21 cellular contexts compared by ENCODE assay signal in genomic region chr2:19671311-19671710, GRCh38.
"Had no signal": no experiment of that assay in that cellular context is flagged by ENCODE, and none has a peak within 500 bp of the region (broad histone marks: within the 10 kb centered on the region; RNA-seq: fewer than 3 reads in every experiment).

No MANE protein-coding gene starts in this region.

- H3K27ac ChIP-seq: epithelial cell of prostate, esophagus squamous epithelium, gastrocnemius medialis, heart right ventricle, left lung, lower lobe of right lung had no signal

- H3K4me3 ChIP-seq: esophagus squamous epithelium, gastrocnemius medialis, heart right ventricle, left lung, lower lobe of right lung had no signal

- DNase-seq: cortex of kidney; effector memory CD4-positive, alpha-beta T cell; erythroblast; esophagus squamous epithelium; foreskin fibroblast; foreskin melanocyte; gastrocnemius medialis; glutamatergic neuron; head of caudate nucleus; heart right ventricle; hippocampal formation; left cardiac atrium; left lung; left ventricle myocardium superior; lower lobe of right lung; mesendoderm; midbrain; naive thymus-derived CD4-positive, alpha-beta T cell had no signal

- H3K27ac Mint-ChIP-seq: dendritic cell treated with granulocyte-macrophage colony-stimulating factor and Interleukin-4, amounts not matched to agents 40 ng/mL and 50 ng/mL, for 4 days; naive thymus-derived CD4-positive, alpha-beta T cell had no signal

- H3K9me3 ChIP-seq: esophagus squamous epithelium, gastrocnemius medialis, heart right ventricle, left lung, lower lobe of right lung had no signal

- H3K36me3 Mint-ChIP-seq: naive thymus-derived CD4-positive, alpha-beta T cell had no signal

- H3K36me3 ChIP-seq: esophagus squamous epithelium, gastrocnemius medialis, heart right ventricle, left lung, lower lobe of right lung had no signal

- H3K9me3 Mint-ChIP-seq: dendritic cell treated with granulocyte-macrophage colony-stimulating factor and Interleukin-4, amounts not matched to agents 40 ng/mL and 50 ng/mL, for 4 days; naive thymus-derived CD4-positive, alpha-beta T cell had no signal

- H3K27me3 ChIP-seq: gastrocnemius medialis, heart right ventricle, left lung had no signal

- H3K4me1 Mint-ChIP-seq: naive thymus-derived CD4-positive, alpha-beta T cell had no signal

- H3K4me3 Mint-ChIP-seq: dendritic cell treated with granulocyte-macrophage colony-stimulating factor and Interleukin-4, amounts not matched to agents 40 ng/mL and 50 ng/mL, for 4 days; naive thymus-derived CD4-positive, alpha-beta T cell had no signal

- ATAC-seq: esophagus mucosa; gastrocnemius medialis; heart right ventricle; left cardiac atrium; left lung; left ventricle myocardium superior; lower lobe of right lung; naive thymus-derived CD4-positive, alpha-beta T cell had no signal

- H3K4me1 ChIP-seq: left lung, lower lobe of right lung had no signal
